1 cellular context compared by ENCODE assay signal in the genomic region with DNA sequence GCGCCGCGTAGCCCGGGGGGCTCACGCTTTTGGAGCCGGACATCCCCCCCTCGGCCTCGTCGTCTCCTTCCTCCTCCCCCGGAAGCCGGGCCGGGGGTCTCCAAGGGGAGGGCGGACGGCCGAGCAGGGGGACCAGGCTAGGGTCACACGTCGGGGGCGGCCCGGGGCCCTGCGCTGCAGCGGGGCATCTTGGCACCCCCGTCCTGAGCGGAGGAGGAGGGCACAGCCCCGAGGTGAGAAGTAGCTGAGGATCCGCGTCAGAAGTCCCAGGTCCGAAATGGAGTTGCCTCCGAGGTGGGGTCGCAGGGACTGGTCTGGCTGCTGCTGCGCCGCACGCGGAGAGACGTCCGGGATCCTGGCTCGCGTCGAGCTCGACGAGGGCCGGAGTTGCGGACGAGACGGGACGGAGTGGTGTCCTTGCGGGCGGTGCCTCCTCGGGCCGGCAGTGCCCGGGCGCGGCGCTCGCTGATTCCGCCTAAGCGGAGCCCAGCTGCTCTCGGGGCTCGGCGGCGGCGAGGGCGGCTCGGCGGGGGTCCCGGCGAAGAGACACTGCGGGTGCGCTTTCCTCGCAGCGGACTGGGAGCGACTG.
A peak's percentile ranks its signal among the peaks of the same experiment; 100 is the strongest.
TF ChIP-seq lines count a peak whose summit lies in the region.

ADCY5 (minus strand) TSS at position 588 of the 589 bp plus-strand sequence; CDS start at position 43, 545 bp downstream.

TF ChIP-seq in GM12878, 131 proteins besides CTCF, POLR2A, EP300 and RAD21 (continued from another document):
- TF ChIP-seq, protein P1, sequence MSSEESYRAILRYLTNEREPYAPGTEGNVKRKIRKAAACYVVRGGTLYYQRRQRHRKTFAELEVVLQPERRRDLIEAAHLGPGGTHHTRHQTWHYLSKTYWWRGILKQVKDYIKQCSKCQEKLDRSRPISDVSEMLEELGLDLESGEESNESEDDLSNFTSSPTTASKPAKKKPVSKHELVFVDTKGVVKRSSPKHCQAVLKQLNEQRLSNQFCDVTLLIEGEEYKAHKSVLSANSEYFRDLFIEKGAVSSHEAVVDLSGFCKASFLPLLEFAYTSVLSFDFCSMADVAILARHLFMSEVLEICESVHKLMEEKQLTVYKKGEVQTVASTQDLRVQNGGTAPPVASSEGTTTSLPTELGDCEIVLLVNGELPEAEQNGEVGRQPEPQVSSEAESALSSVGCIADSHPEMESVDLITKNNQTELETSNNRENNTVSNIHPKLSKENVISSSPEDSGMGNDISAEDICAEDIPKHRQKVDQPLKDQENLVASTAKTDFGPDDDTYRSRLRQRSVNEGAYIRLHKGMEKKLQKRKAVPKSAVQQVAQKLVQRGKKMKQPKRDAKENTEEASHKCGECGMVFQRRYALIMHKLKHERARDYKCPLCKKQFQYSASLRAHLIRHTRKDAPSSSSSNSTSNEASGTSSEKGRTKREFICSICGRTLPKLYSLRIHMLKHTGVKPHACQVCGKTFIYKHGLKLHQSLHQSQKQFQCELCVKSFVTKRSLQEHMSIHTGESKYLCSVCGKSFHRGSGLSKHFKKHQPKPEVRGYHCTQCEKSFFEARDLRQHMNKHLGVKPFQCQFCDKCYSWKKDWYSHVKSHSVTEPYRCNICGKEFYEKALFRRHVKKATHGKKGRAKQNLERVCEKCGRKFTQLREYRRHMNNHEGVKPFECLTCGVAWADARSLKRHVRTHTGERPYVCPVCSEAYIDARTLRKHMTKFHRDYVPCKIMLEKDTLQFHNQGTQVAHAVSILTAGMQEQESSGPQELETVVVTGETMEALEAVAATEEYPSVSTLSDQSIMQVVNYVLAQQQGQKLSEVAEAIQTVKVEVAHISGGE (CRISPR knock-in tag; IDR thresholded peaks at IDR 0.05), result no peak
- TF ChIP-seq SUZ12 (IDR thresholded peaks at IDR 0.05; ENCODE audit: unreplicated experiment) (peak; percentile 23), CEBPB (IDR thresholded peaks at IDR 0.05; ENCODE audit: borderline replicate concordance in 1 of 2, low read depth in 2 of 2, low read length in 2 of 2) (no peak), MEF2A (IDR thresholded peaks at IDR 0.05; ENCODE audit: insufficient read depth, low read depth, low read length) (no peak)
